Comparison of ENCODE assay signal across 1 cellular context in the genomic region with DNA sequence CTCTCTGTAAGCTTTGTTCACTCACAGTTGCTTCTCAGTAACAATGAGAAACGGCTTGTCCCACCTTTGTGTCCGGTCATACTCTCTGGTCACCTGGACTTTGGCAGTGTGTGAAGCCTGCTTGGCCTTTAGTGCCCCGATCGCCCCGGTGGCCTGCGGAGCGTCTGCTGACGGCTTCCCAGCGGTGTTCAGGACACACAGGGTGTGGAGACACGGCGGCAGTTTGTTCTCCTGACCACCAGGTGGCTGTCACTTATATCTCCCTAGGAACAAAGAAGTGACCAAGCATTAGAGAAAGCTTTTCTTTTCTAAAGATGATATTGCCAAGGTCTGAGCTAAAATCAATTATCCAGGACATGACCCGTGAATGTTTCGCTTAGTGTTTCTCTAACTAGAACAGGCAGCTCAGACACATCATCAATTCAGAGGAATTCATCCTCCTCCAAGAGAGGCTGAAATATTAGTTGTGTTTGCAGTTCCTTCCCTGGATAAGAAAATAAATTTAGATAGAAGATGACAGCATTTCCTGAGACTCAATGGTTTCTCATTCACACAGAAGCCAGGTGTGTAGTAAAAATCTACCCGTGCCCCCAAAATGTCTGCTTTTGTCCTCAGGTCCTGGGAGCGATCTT.
A peak's percentile ranks its signal among the peaks of the same experiment; 100 is the strongest.
TF ChIP-seq lines count a peak whose summit lies in the region.

No MANE protein-coding gene starts in this region.

TF ChIP-seq in HepG2, 621 proteins besides CTCF, POLR2A, EP300 and RAD21 (continued from another document):
- TF ChIP-seq, protein P1, sequence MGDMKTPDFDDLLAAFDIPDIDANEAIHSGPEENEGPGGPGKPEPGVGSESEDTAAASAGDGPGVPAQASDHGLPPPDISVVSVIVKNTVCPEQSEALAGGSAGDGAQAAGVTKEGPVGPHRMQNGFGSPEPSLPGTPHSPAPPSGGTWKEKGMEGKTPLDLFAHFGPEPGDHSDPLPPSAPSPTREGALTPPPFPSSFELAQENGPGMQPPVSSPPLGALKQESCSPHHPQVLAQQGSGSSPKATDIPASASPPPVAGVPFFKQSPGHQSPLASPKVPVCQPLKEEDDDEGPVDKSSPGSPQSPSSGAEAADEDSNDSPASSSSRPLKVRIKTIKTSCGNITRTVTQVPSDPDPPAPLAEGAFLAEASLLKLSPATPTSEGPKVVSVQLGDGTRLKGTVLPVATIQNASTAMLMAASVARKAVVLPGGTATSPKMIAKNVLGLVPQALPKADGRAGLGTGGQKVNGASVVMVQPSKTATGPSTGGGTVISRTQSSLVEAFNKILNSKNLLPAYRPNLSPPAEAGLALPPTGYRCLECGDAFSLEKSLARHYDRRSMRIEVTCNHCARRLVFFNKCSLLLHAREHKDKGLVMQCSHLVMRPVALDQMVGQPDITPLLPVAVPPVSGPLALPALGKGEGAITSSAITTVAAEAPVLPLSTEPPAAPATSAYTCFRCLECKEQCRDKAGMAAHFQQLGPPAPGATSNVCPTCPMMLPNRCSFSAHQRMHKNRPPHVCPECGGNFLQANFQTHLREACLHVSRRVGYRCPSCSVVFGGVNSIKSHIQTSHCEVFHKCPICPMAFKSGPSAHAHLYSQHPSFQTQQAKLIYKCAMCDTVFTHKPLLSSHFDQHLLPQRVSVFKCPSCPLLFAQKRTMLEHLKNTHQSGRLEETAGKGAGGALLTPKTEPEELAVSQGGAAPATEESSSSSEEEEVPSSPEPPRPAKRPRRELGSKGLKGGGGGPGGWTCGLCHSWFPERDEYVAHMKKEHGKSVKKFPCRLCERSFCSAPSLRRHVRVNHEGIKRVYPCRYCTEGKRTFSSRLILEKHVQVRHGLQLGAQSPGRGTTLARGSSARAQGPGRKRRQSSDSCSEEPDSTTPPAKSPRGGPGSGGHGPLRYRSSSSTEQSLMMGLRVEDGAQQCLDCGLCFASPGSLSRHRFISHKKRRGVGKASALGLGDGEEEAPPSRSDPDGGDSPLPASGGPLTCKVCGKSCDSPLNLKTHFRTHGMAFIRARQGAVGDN (CRISPR knock-in tag; IDR thresholded peaks at IDR 0.05): 0 out of 2 replicates have a peak, but pooled peaks have one; percentile 28
- TF ChIP-seq ZNF274 (CRISPR knock-in tag; IDR thresholded peaks at IDR 0.05): 0 out of 2 replicates have a peak, but pooled peaks have one; percentile 26
- TF ChIP-seq, protein P2, sequence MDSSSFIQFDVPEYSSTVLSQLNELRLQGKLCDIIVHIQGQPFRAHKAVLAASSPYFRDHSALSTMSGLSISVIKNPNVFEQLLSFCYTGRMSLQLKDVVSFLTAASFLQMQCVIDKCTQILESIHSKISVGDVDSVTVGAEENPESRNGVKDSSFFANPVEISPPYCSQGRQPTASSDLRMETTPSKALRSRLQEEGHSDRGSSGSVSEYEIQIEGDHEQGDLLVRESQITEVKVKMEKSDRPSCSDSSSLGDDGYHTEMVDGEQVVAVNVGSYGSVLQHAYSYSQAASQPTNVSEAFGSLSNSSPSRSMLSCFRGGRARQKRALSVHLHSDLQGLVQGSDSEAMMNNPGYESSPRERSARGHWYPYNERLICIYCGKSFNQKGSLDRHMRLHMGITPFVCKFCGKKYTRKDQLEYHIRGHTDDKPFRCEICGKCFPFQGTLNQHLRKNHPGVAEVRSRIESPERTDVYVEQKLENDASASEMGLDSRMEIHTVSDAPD (CRISPR knock-in tag; IDR thresholded peaks at IDR 0.05): no peak
- TF ChIP-seq, protein P3, sequence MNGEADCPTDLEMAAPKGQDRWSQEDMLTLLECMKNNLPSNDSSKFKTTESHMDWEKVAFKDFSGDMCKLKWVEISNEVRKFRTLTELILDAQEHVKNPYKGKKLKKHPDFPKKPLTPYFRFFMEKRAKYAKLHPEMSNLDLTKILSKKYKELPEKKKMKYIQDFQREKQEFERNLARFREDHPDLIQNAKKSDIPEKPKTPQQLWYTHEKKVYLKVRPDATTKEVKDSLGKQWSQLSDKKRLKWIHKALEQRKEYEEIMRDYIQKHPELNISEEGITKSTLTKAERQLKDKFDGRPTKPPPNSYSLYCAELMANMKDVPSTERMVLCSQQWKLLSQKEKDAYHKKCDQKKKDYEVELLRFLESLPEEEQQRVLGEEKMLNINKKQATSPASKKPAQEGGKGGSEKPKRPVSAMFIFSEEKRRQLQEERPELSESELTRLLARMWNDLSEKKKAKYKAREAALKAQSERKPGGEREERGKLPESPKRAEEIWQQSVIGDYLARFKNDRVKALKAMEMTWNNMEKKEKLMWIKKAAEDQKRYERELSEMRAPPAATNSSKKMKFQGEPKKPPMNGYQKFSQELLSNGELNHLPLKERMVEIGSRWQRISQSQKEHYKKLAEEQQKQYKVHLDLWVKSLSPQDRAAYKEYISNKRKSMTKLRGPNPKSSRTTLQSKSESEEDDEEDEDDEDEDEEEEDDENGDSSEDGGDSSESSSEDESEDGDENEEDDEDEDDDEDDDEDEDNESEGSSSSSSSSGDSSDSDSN (CRISPR knock-in tag; IDR thresholded peaks at IDR 0.05): peak; percentile 41; the same call in 1 of the 2 replicates
